Comparison of ENCODE assay signal across 9 cellular contexts in genomic region chr9:107732781-107733529, GRCh38.
A peak's percentile ranks its signal among the peaks of the same experiment; 100 is the strongest.
DNase-seq lines count a peak whose midpoint lies in the region; ATAC-seq, FAIRE-seq and TF ChIP-seq lines count a peak whose summit lies in the region.
"Had no signal": no experiment of that assay in that cellular context is flagged by ENCODE, and none has a peak within 500 bp of the region (broad histone marks: within the 10 kb centered on the region; RNA-seq: fewer than 3 reads in every experiment).

No MANE protein-coding gene starts in this region.

- H3K4me3 ChIP-seq in GM12878, result no peak overlapping the region
- peak overlapping the region; percentile 13 for H3K4me3 ChIP-seq in right cardiac atrium (ENCODE audit: low read length)
- peak overlapping the region in 1 of 7 experiments; percentile 6 for H3K4me3 ChIP-seq in skin epidermis

- H3K4me1 ChIP-seq in GM12878 (ENCODE audit: control insufficient read depth, insufficient read depth, low read length) (no peaks in the 10 kb centered on the region), right cardiac atrium (ENCODE audit: control insufficient read depth, insufficient read depth, low read length) (peaks cover 8% of the 10 kb centered on the region)

- DNase-seq in H54 (ENCODE audit: insufficient read length, low spot score) (peak; percentile 70), GM12878 (ENCODE audit: low read depth, low spot score) (no peak), right cardiac atrium (peak; percentile 49 to 74 (median 72)), D721Med (ENCODE audit: insufficient read length, low spot score) (no peak), OCI-M2 (lab: John Stamatoyannopoulos, UW; ENCODE audit: unreplicated experiment) (no peak)
- no peak for DNase-seq in activated T-helper 2 cell treated with anti-CD3 and anti-CD28 coated beads, Interferon-gamma antibody, Interleukin-2, Interleukin-4, amounts not matched to agents 10 μg/mL and 5 μg/mL and 100 μg/mL, durations not matched to agents 14 hours and 24 hours and 36 hours (ENCODE audit: low spot score)
- no peak for DNase-seq in stimulated activated naive CD4-positive, alpha-beta T cell treated with Interleukin-2 at 50 U/mL for 16 hours (lab: John Stamatoyannopoulos, UW)
- DNase-seq: T-helper 9 cell had no signal

- H3K27me3 Mint-ChIP-seq in activated T-helper 2 cell treated with anti-CD3 and anti-CD28 coated beads, Interferon-gamma antibody, Interleukin-2, Interleukin-4, amounts not matched to agents 10 μg/mL and 5 μg/mL and 100 μg/mL, durations not matched to agents 14 hours and 24 hours and 36 hours (ENCODE audit: low read depth), result no peaks in the 10 kb centered on the region

- in situ Hi-C loops in GM12878 (cut with MboI), result no loop called here

- intact Hi-C loops in GM12878 (cut with micrococcal nuclease; ENCODE audit: unreplicated experiment), result no loop called here
- intact Hi-C loops in right cardiac atrium (cut with DNase I), result loop anchor here in 3 of 4 donors (10.0 kb wide), 4 partner anchors 88 to 248 kb away; partner anchors contain the start of gene KLF4 (in 2 of the 3)
- intact Hi-C loops in activated T-helper 2 cell treated with anti-CD3 and anti-CD28 coated beads, Interferon-gamma antibody, Interleukin-2, Interleukin-4, amounts not matched to agents 10 μg/mL and 5 μg/mL and 100 μg/mL, durations not matched to agents 14 hours and 24 hours and 36 hours (cut with micrococcal nuclease), result no loop called here

- TF ChIP-seq RAD21 in GM12878 (IDR thresholded peaks at IDR 0.05; ENCODE audit: insufficient read depth, low read depth, low read length), result no peak

- TF ChIP-seq POLR2A in H54 (IDR thresholded peaks at IDR 0.05; ENCODE audit: low read depth, low read length), result no peak
- no peak for TF ChIP-seq POLR2A in GM12878 (IDR thresholded peaks at IDR 0.05; ENCODE audit: low read depth, low read length)

- H3K27ac ChIP-seq in GM12878 (ENCODE audit: control insufficient read depth, insufficient read depth), result no peak overlapping the region
- H3K27ac ChIP-seq in right cardiac atrium (ENCODE audit: low read length), result peak overlapping the region; percentile 99
- peak overlapping the region in 19 of 21 experiments; percentile 9 to 82 (median 50) for H3K27ac ChIP-seq in skin epidermis

- no peaks in the 10 kb centered on the region for H3K9me3 Mint-ChIP-seq in activated T-helper 2 cell treated with anti-CD3 and anti-CD28 coated beads, Interferon-gamma antibody, Interleukin-2, Interleukin-4, amounts not matched to agents 10 μg/mL and 5 μg/mL and 100 μg/mL, durations not matched to agents 14 hours and 24 hours and 36 hours

- H3K4me3 Mint-ChIP-seq in activated T-helper 2 cell treated with anti-CD3 and anti-CD28 coated beads, Interferon-gamma antibody, Interleukin-2, Interleukin-4, amounts not matched to agents 10 μg/mL and 5 μg/mL and 100 μg/mL, durations not matched to agents 14 hours and 24 hours and 36 hours (ENCODE audit: low read depth), result no peak overlapping the region

- no peak overlapping the region for H3K4me2 ChIP-seq in GM12878 (ENCODE audit: control insufficient read depth, insufficient read depth)

- CTCF ChIA-PET in GM12878 (lab: Yijun Ruan, JAX), result interaction anchor here (1.1 to 1.5 kb wide), 3 partner anchors 12 to 19 kb away, joined by 3 read pairs; no protein-coding TSS in a partner anchor

- SMC1A ChIA-PET in GM12878 (lab: Charles Lee; ENCODE audit: uncharacterized antibody, unreplicated experiment), result interaction anchor here (0.8 to 3.4 kb wide), 10 partner anchors 8 to 27 kb away, joined by 3 to 13 read pairs (median 5); no protein-coding TSS in a partner anchor

- H3K4me1 Mint-ChIP-seq in activated T-helper 2 cell treated with anti-CD3 and anti-CD28 coated beads, Interferon-gamma antibody, Interleukin-2, Interleukin-4, amounts not matched to agents 10 μg/mL and 5 μg/mL and 100 μg/mL, durations not matched to agents 14 hours and 24 hours and 36 hours (ENCODE audit: low read depth), result no peaks in the 10 kb centered on the region

- H2AFZ ChIP-seq in GM12878 (ENCODE audit: control insufficient read depth, low read depth, low read length), result no peak overlapping the region

- BruUV-seq in GM12878 (replicated peaks; lab: Mats Ljungman, UMichigan), result no TSS peak

- no peaks in the 10 kb centered on the region for H3K9me3 ChIP-seq in GM12878 (replicated peaks; ENCODE audit: control insufficient read depth, insufficient read depth, low read length)
- H3K9me3 ChIP-seq in right cardiac atrium (ENCODE audit: control insufficient read depth, low read length), result no peaks in the 10 kb centered on the region

- H3K36me3 ChIP-seq in GM12878 (ENCODE audit: control insufficient read depth in 2 of 2, insufficient read depth in 2 of 2, low read length in 1 of 2), result no peaks in the 10 kb centered on the region

- no peak overlapping the region for H3K27ac Mint-ChIP-seq in activated T-helper 2 cell treated with anti-CD3 and anti-CD28 coated beads, Interferon-gamma antibody, Interleukin-2, Interleukin-4, amounts not matched to agents 10 μg/mL and 5 μg/mL and 100 μg/mL, durations not matched to agents 14 hours and 24 hours and 36 hours

- WGBS in GM12878 (ENCODE audit: insufficient coverage, insufficient replicate concordance, low lambda C conversion rate, missing lambda C conversion rate), result 38% methylated on average over 8 of the region's 8 CpGs
- 15% methylated on average over 8 of the region's 8 CpGs for WGBS in right cardiac atrium

- no peaks in the 10 kb centered on the region for H3K36me3 Mint-ChIP-seq in activated T-helper 2 cell treated with anti-CD3 and anti-CD28 coated beads, Interferon-gamma antibody, Interleukin-2, Interleukin-4, amounts not matched to agents 10 μg/mL and 5 μg/mL and 100 μg/mL, durations not matched to agents 14 hours and 24 hours and 36 hours (ENCODE audit: low read depth)

- POLR2A ChIA-PET in GM12878 (lab: Charles Lee), result interaction anchor here (1.0 to 2.2 kb wide), 3 partner anchors 12 to 19 kb away, joined by 3 to 7 read pairs (median 4); no protein-coding TSS in a partner anchor

- no peaks in the 10 kb centered on the region for H3K27me3 ChIP-seq in GM12878 (replicated peaks in 1 of 2; ENCODE audit: control insufficient read depth in 2 of 2, insufficient read depth in 2 of 2, low read length in 1 of 2)
- H3K27me3 ChIP-seq in right cardiac atrium (ENCODE audit: control insufficient read depth, insufficient read depth), result no peaks in the 10 kb centered on the region

- TF ChIP-seq EP300 in GM12878 (IDR thresholded peaks at IDR 0.05; ENCODE audit: borderline replicate concordance in 1 of 2, control insufficient read depth in 1 of 2, low read depth in 2 of 2, low read length in 2 of 2), result no peak

- H3K9ac ChIP-seq in GM12878 (ENCODE audit: control insufficient read depth, insufficient read depth, low read length), result no peak overlapping the region

- peak; percentile 30; the same call in 2 of the 3 replicates for ATAC-seq in GM12878
- ATAC-seq in right cardiac atrium, result peak; percentile 72 to 75

- TF ChIP-seq CTCF in GM12878 (IDR thresholded peaks at IDR 0.05 in 2 of 3, conservative IDR thresholded peaks at IDR 0.05 in 1 of 3; ENCODE audit: control insufficient read depth in 2 of 3, extremely low read depth in 1 of 3, insufficient read depth in 1 of 3, low read depth in 3 of 3, low read length in 3 of 3), result no peak
- TF ChIP-seq CTCF in D721Med (IDR thresholded peaks at IDR 0.05; ENCODE audit: insufficient read depth, missing control alignments), result no peak

- H4K20me1 ChIP-seq in GM12878 (ENCODE audit: control insufficient read depth, insufficient read depth), result no peaks in the 10 kb centered on the region

- FAIRE-seq in H54 (lab: Jason Lieb, UNC) (peak; percentile 95), GM12878 (lab: Jason Lieb, UNC) (no peak), D721Med (lab: Jason Lieb, UNC) (no peak)

- H3K79me2 ChIP-seq in GM12878 (ENCODE audit: control insufficient read depth, insufficient read depth, low read length), result no peaks in the 10 kb centered on the region

- RAD21 ChIA-PET in GM12878 (lab: Charles Lee; ENCODE audit: unreplicated experiment), result interaction anchor here (1.0 to 1.6 kb wide), 3 partner anchors 19 to 49 kb away, joined by 3 to 11 read pairs (median 4); no protein-coding TSS in a partner anchor

TF ChIP-seq in GM12878, 131 proteins besides CTCF, POLR2A, EP300 and RAD21 (continues in another document):
- TF ChIP-seq RCOR1 (conservative IDR thresholded peaks at IDR 0.05; ENCODE audit: low read depth, low read length) (no peak), CUX1 (IDR thresholded peaks at IDR 0.05; ENCODE audit: insufficient replicate concordance, low read depth, low read length) (no peak), TCF3 (IDR thresholded peaks at IDR 0.05; ENCODE audit: borderline replicate concordance, insufficient read depth, low read depth, low read length) (no peak)

Comparison
In these comparisons a context has a peak if more than half of its experiments do, and no peak if none do; other contexts are left out.
1. DNase-seq: peak in H54 (single experiment) and right cardiac atrium (3 of 3); none in GM12878 (single experiment), activated T-helper 2 cell treated with anti-CD3 and anti-CD28 coated beads, Interferon-gamma antibody, Interleukin-2, Interleukin-4, amounts not matched to agents 10 μg/mL and 5 μg/mL and 100 μg/mL, durations not matched to agents 14 hours and 24 hours and 36 hours (single experiment), stimulated activated naive CD4-positive, alpha-beta T cell treated with Interleukin-2 at 50 U/mL for 16 hours (single experiment), D721Med (single experiment) and OCI-M2 (single experiment).
2. intact Hi-C loops: an anchor here in right cardiac atrium (10.0 kb wide); none called in GM12878 and activated T-helper 2 cell treated with anti-CD3 and anti-CD28 coated beads, Interferon-gamma antibody, Interleukin-2, Interleukin-4, amounts not matched to agents 10 μg/mL and 5 μg/mL and 100 μg/mL, durations not matched to agents 14 hours and 24 hours and 36 hours.